1 cellular context compared by ENCODE assay signal in the genomic region with DNA sequence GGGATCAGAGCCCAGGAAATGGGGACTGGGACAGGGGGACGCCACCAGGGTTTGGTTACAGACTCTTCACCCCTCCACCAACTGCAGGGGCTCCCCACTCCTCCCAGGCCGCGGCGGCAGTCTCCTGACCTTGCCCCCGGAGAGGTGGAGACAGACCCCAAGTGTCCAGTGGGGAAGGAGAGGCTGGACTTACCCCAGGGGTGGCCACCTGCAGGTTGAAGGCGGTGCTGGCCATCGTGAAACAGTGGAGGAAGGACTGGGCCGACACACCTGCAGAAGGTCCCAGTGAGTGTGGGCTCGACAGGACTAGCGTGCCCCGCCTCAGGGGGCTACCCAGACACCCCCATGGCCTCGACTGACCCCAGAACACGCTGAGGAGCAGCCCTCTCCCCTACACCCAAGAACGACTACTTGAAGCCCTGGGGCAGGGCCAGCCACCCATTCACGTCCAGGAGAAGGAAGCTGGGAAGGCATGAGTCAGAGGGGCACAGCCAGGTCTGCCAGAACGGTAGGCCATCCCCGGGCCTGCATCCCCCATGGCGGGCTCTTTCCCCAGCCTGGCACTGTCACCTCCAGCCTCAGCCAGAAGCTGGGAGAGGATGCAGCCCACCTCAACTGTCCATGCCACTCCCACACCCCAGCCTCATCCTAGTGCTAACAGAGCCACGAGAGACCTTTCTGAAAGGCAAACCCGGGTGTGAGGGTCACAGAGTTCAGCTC.
TF ChIP-seq lines count a peak whose summit lies in the region.

No MANE protein-coding gene starts in this region.

TF ChIP-seq in endothelial cell of umbilical vein, 7 proteins besides CTCF, POLR2A, EP300 and RAD21 (continued from another document):
- TF ChIP-seq JUN (IDR thresholded peaks at IDR 0.05; ENCODE audit: borderline replicate concordance, insufficient read depth, insufficient read length, low read depth) (no peak), POLR2AphosphoS5 (IDR thresholded peaks at IDR 0.05; ENCODE audit: insufficient read depth, low read depth, low read length) (peak; percentile 30)
- TF ChIP-seq, protein P1, sequence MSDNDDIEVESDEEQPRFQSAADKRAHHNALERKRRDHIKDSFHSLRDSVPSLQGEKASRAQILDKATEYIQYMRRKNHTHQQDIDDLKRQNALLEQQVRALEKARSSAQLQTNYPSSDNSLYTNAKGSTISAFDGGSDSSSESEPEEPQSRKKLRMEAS (IDR thresholded peaks at IDR 0.05; ENCODE audit: insufficient read depth, insufficient read length), result no peak
TF ChIP-seq in endothelial cell of umbilical vein: peak in this region for 2.
